Comparison of ENCODE assay signal across 7 cellular contexts in genomic region chr16:10941935-10942351, GRCh38. TPM values are rescaled to one million over a fixed set of nuclear protein-coding genes. Genes with fewer than 3 reads are reported as not detected.
DNase-seq lines count a peak whose midpoint lies in the region; ATAC-seq and TF ChIP-seq lines count a peak whose summit lies in the region.
"Not testable (repeated sequence)": the region's sequence is repeated elsewhere in the genome, so short reads cannot be mapped to it uniquely, and the experiment has no call there.

No MANE protein-coding gene starts in this region.

- peak overlapping the region; percentile 89 for H2AFZ ChIP-seq in PC-9

- not testable (repeated sequence) for H3K27ac ChIP-seq in PC-9
- H3K27ac ChIP-seq in epithelial cell of prostate = peak overlapping the region; percentile 22
- H3K27ac ChIP-seq in liver (ENCODE audit: low read depth in 1 of 2, low read length in 2 of 2) = peak overlapping the region; percentile 49 to 79

- not testable (repeated sequence) for H3K36me3 ChIP-seq in PC-9 (ENCODE audit: low read depth); liver (ENCODE audit: control insufficient read depth in 4 of 4, insufficient read depth in 3 of 4, low read depth in 1 of 4, low read length in 3 of 4)

- H3K4me1 ChIP-seq in PC-9 (replicated peaks; ENCODE audit: insufficient read depth) (peaks cover 45% of the 10 kb centered on the region), liver (ENCODE audit: control insufficient read depth in 4 of 4, insufficient read depth in 4 of 4, low read length in 3 of 4) (peaks cover 12 to 76% (median 69%) of the 10 kb centered on the region in 4 donors)

- H3K9ac ChIP-seq in liver (ENCODE audit: low read depth in 1 of 2, low read length in 2 of 2) = peak overlapping the region in 1 of 2 donors; percentile 9

- POLR2A ChIA-PET in PC-9 (lab: Charles Lee; ENCODE audit: unreplicated experiment) = interaction anchor here (0.6 to 0.9 kb wide), 13 partner anchors 9 to 1399 kb away, joined by 3 to 6 read pairs (median 4); partner anchors contain the start of gene CIITA

- H3F3A ChIP-seq in PC-9 (ENCODE audit: insufficient read depth, low read depth) = not testable (repeated sequence)

- H3K9me2 ChIP-seq in PC-9 (ENCODE audit: insufficient read depth) = not testable (repeated sequence)

- H3K27me3 Mint-ChIP-seq in activated naive CD4-positive, alpha-beta T cell treated with anti-CD3 and anti-CD28 coated beads for 36 hours (ENCODE audit: low read depth) = not testable (repeated sequence)

- H4K20me1 ChIP-seq in PC-9 (ENCODE audit: insufficient read depth) = peaks cover 21% of the 10 kb centered on the region

- not testable (repeated sequence) for H3K27me3 ChIP-seq in PC-9 (ENCODE audit: insufficient read depth, low read depth); liver (ENCODE audit: control insufficient read depth in 4 of 4, insufficient read depth in 4 of 4, low read length in 3 of 4)

- peaks cover 57% of the 10 kb centered on the region for H3K79me2 ChIP-seq in PC-9 (ENCODE audit: low read depth)

- not testable (repeated sequence) for TF ChIP-seq RAD21 in liver (IDR thresholded peaks at IDR 0.05)

- H3K4me2 ChIP-seq in PC-9 = peak overlapping the region; percentile 94

- H3K9me3 Mint-ChIP-seq in activated naive CD4-positive, alpha-beta T cell treated with anti-CD3 and anti-CD28 coated beads for 36 hours = not testable (repeated sequence)

- H3K36me3 Mint-ChIP-seq in activated naive CD4-positive, alpha-beta T cell treated with anti-CD3 and anti-CD28 coated beads for 36 hours (ENCODE audit: low read depth) = peaks cover 21% of the 10 kb centered on the region

- peaks cover 71% of the 10 kb centered on the region for H3K4me1 Mint-ChIP-seq in activated naive CD4-positive, alpha-beta T cell treated with anti-CD3 and anti-CD28 coated beads for 36 hours (ENCODE audit: low read depth)

- not testable (repeated sequence) for H3K9me3 ChIP-seq in PC-9 (ENCODE audit: insufficient read depth, low read depth); liver (ENCODE audit: control insufficient read depth in 4 of 4, low read length in 3 of 4)

- CTCF ChIA-PET in PC-9 (lab: Charles Lee) = interaction anchor here (0.6 to 1.0 kb wide), 5 partner anchors 9 to 433 kb away, joined by 3 to 6 read pairs (median 4); no protein-coding TSS in a partner anchor
- CTCF ChIA-PET in activated naive CD4-positive, alpha-beta T cell treated with anti-CD3 and anti-CD28 coated beads for 36 hours (lab: Charles Lee) = interaction anchor here (0.7 to 1.8 kb wide), 4 partner anchors 11 to 198 kb away, joined by 3 to 4 read pairs (median 3); partner anchors contain the start of gene NUBP1

- ATAC-seq in GM18511 (IDR thresholded peaks at IDR 0.05; ENCODE audit: unreplicated experiment) = peak; percentile 6
- peak; percentile 0 for ATAC-seq in HG02970 (IDR thresholded peaks at IDR 0.05; ENCODE audit: low FRiP score, unreplicated experiment)

- not testable (repeated sequence) for TF ChIP-seq CTCF in PC-9 (conservative IDR thresholded peaks at IDR 0.05); liver (IDR thresholded peaks at IDR 0.05; ENCODE audit: low read depth, low read length, missing input control)

- H3K27ac Mint-ChIP-seq in activated naive CD4-positive, alpha-beta T cell treated with anti-CD3 and anti-CD28 coated beads for 36 hours = not testable (repeated sequence)

- under 1% methylated on average over 52 of the region's 52 CpGs for WGBS in liver

- DNase-seq in PC-9 = peak in 1 of 2 experiments; percentile 28
- not testable (repeated sequence) for DNase-seq in activated naive CD4-positive, alpha-beta T cell treated with anti-CD3 and anti-CD28 coated beads for 36 hours; epithelial cell of prostate (ENCODE audit: low read depth, low spot score)
- peak; percentile 72 for DNase-seq in retina

- intact Hi-C loops in PC-9 (cut with micrococcal nuclease; ENCODE audit: unreplicated experiment) = loop anchor here (1.0 kb wide), 1 partner anchor 198 kb away; no protein-coding TSS in a partner anchor
- intact Hi-C loops in activated naive CD4-positive, alpha-beta T cell treated with anti-CD3 and anti-CD28 coated beads for 36 hours (cut with micrococcal nuclease) = loop anchor here (1.0 to 10.0 kb wide), 5 partner anchors 198 to 1135 kb away; partner anchors contain the start of genes GSPT1 and LITAF

- peak overlapping the region; percentile 95 for H3K4me3 Mint-ChIP-seq in activated naive CD4-positive, alpha-beta T cell treated with anti-CD3 and anti-CD28 coated beads for 36 hours

- not testable (repeated sequence) for BruUV-seq in PC-9 (replicated peaks; lab: Mats Ljungman, UMichigan)

- H3K4me3 ChIP-seq in PC-9 (peak overlapping the region; percentile 56; the same call in 1 of the 2 replicates), liver (ENCODE audit: low read depth in 1 of 3, low read length in 3 of 3) (peak overlapping the region; percentile 33 to 79 (median 74))

RNA-seq across cellular contexts. Expression of gene DEXI, which starts 0.3 kb away (rescaled TPM):
- total RNA-seq in PC-9 (2021) (33.1 and 42.4 TPM in 2 replicates), liver (10 to 100 TPM; 13.6 to 69.9 TPM)
- total RNA-seq in activated naive CD4-positive, alpha-beta T cell treated with anti-CD3 and anti-CD28 coated beads for 36 hours = 10 to 100 TPM; 23.4 to 25.9 TPM
- 10 to 100 TPM; 26.5 to 57.2 TPM for polyA plus RNA-seq in liver

RNA-seq across cellular contexts. Expression of gene CLEC16A, which starts 2.4 kb away (rescaled TPM):
- total RNA-seq in PC-9 (2021) (34.9 and 45.0 TPM in 2 replicates), liver (10 to 100 TPM; 22.6 to 23.0 TPM)
- total RNA-seq in activated naive CD4-positive, alpha-beta T cell treated with anti-CD3 and anti-CD28 coated beads for 36 hours = 10 to 100 TPM; 18.4 to 20.1 TPM
- 10 to 100 TPM in 1 of 2 donors, 1 to 10 TPM in 1; 9.7 to 12.3 TPM for polyA plus RNA-seq in liver
